Comparison of ENCODE assay signal across 8 cellular contexts in genomic region chr1:156295391-156295947, GRCh38. TPM values are rescaled to one million over a fixed set of nuclear protein-coding genes. Genes with fewer than 3 reads are reported as not detected.
A peak's percentile ranks its signal among the peaks of the same experiment; 100 is the strongest.
DNase-seq lines count a peak whose midpoint lies in the region; ATAC-seq and TF ChIP-seq lines count a peak whose summit lies in the region.

TSS of gene GLMP (minus strand) at chr1:156295679. CDS start at chr1:156295645, 34 bp downstream.

- H3K4me3 Mint-ChIP-seq in WTC11: peak within 1 kb of the TSS; percentile 86

- H3K27me3 ChIP-seq in skeletal muscle satellite cell (ENCODE audit: control insufficient read depth, insufficient read depth, low read length): no peaks in the 10 kb centered on the region

- no peaks in the 10 kb centered on the region; the same call in 1 of the 2 replicates for H3K27me3 Mint-ChIP-seq in WTC11 (ENCODE audit: low read depth)

- POLR2A ChIA-PET in WTC11 (lab: Charles Lee): no interaction called here

- peak within 1 kb of the TSS; percentile 53; the same call in 1 of the 2 replicates for H3K27ac Mint-ChIP-seq in WTC11

- ATAC-seq in WTC11: no peak; the same call in 1 of the 2 replicates
- no peak for ATAC-seq in GM18517 (IDR thresholded peaks at IDR 0.05; ENCODE audit: unreplicated experiment)

- no peaks in the 10 kb centered on the region for H3K36me3 Mint-ChIP-seq in WTC11

- DNase-seq in NK-92 treated with Interleukin-12 subunit alpha and Interleukin-12 subunit beta, amount 100 ng/mL, for 24 hours (lab: John Stamatoyannopoulos, UW): peak; percentile 28
- DNase-seq in NK-92 (lab: John Stamatoyannopoulos, UW; ENCODE audit: unreplicated experiment) (no peak), NCI-H187 treated with DMSO at 0.1 percent for 48 hours (lab: John Stamatoyannopoulos, UW) (peak; percentile 41), WTC11 (ENCODE audit: low spot score) (peak; percentile 40), cerebellar cortex (ENCODE audit: low spot score) (peak; percentile 67), inferior parietal cortex (ENCODE audit: extremely low spot score) (peak; percentile 82)

- H3K4me1 ChIP-seq in skeletal muscle satellite cell (ENCODE audit: control insufficient read depth, insufficient read depth, low read length): peaks cover 21% of the 10 kb centered on the region

- H3K9me3 Mint-ChIP-seq in WTC11: no peaks in the 10 kb centered on the region

- H3K4me1 Mint-ChIP-seq in WTC11: peaks cover 7% of the 10 kb centered on the region

- peak within 1 kb of the TSS; percentile 98 for H3K4me2 ChIP-seq in skeletal muscle satellite cell (ENCODE audit: low read length)

- H3K9ac ChIP-seq in skeletal muscle satellite cell (ENCODE audit: low read depth, low read length): peak within 1 kb of the TSS; percentile 90

- TF ChIP-seq CTCF in WTC11 (IDR thresholded peaks at IDR 0.05): no peak

- no peaks in the 10 kb centered on the region for H3K9me3 ChIP-seq in skeletal muscle satellite cell (replicated peaks; ENCODE audit: low read length)

- H3K36me3 ChIP-seq in skeletal muscle satellite cell (ENCODE audit: insufficient read depth, low read length): peaks cover 5% of the 10 kb centered on the region

- peak within 1 kb of the TSS; percentile 91 for H3K4me3 ChIP-seq in skeletal muscle satellite cell (ENCODE audit: low read length)

- CTCF ChIA-PET in WTC11 (lab: Charles Lee): interaction anchor here (1.1 to 1.5 kb wide), 2 partner anchors 64 to 154 kb away, joined by 3 read pairs; no protein-coding TSS in a partner anchor

TF ChIP-seq in WTC11, 78 proteins besides CTCF, POLR2A, EP300 and RAD21 (continues in another document):
- TF ChIP-seq MLX (CRISPR knock-in tag; IDR thresholded peaks at IDR 0.05) (no peak), FOXK1 (CRISPR knock-in tag; IDR thresholded peaks at IDR 0.05) (no peak), TP53 (CRISPR knock-in tag; IDR thresholded peaks at IDR 0.05) (no peak), ZNF263 (CRISPR knock-in tag; IDR thresholded peaks at IDR 0.05; ENCODE audit: low read depth) (no peak), NR3C1 (CRISPR knock-in tag; conservative IDR thresholded peaks at IDR 0.05; ENCODE audit: low read depth) (no peak), RORB (CRISPR knock-in tag; IDR thresholded peaks at IDR 0.05) (no peak), ERG (CRISPR knock-in tag; IDR thresholded peaks at IDR 0.05) (no peak), USF2 (CRISPR knock-in tag; IDR thresholded peaks at IDR 0.05) (peak; percentile 96), SMAD3 (CRISPR knock-in tag; IDR thresholded peaks at IDR 0.05; ENCODE audit: borderline replicate concordance) (0 out of 2 replicates have a peak, but pooled peaks have one; percentile 37), USF1 (CRISPR knock-in tag; IDR thresholded peaks at IDR 0.05) (peak; percentile 94), RELA (CRISPR knock-in tag; IDR thresholded peaks at IDR 0.05; ENCODE audit: borderline replicate concordance) (no peak), ZBTB43 (CRISPR knock-in tag; IDR thresholded peaks at IDR 0.05) (no peak), SOX15 (CRISPR knock-in tag; IDR thresholded peaks at IDR 0.05) (no peak), TEAD4 (CRISPR knock-in tag; IDR thresholded peaks at IDR 0.05) (no peak), ZNF512 (CRISPR knock-in tag; IDR thresholded peaks at IDR 0.05; ENCODE audit: borderline replicate concordance) (no peak), ZNF232 (CRISPR knock-in tag; IDR thresholded peaks at IDR 0.05) (no peak), AFF4 (CRISPR knock-in tag; IDR thresholded peaks at IDR 0.05; ENCODE audit: borderline replicate concordance) (no peak)

RNA-seq across cellular contexts. Expression of gene GLMP, which starts in this region (rescaled TPM):
- total RNA-seq in WTC11 (2021): 53.7 to 60.3 TPM (median 58.7 TPM) in 3 replicates
- total RNA-seq in skeletal muscle satellite cell (2012; rRNA removed): 41.3 and 44.6 TPM in 2 replicates
